1 cellular context compared by ENCODE assay signal in the genomic region with DNA sequence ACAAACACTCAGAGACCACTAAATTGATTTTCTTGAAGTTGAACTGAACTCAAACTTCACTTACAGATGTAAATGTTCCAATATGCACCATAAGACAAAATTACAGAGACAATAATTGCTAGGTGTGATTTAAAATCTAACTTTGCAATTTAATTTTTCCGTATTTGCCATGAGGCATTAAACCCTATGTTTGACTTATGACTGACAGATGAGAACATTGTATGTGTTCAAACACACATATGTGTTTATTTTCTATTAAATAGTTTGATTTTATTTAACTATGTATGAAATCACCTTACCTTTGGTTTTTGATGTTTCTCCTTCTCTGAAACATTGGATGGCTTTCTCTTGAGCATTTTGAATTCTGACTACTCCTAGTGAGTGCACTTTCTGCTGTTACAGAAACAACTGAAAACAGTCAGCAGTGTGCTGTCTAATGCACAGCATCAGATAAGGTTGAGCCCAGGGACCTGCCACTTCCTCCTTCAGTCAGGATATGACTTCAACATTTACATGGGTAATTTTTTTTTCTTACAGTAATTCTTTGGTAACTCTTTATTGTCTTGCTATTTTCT.
TF ChIP-seq lines count a peak whose summit lies in the region.

A gene (minus strand): TSS at position 410 of the 575 bp plus-strand sequence. CDS start 54 bp downstream, at position 356.

TF ChIP-seq in K562, 482 proteins besides CTCF, POLR2A, EP300 and RAD21 (continued from another document and continues in another):
- TF ChIP-seq, protein P1, sequence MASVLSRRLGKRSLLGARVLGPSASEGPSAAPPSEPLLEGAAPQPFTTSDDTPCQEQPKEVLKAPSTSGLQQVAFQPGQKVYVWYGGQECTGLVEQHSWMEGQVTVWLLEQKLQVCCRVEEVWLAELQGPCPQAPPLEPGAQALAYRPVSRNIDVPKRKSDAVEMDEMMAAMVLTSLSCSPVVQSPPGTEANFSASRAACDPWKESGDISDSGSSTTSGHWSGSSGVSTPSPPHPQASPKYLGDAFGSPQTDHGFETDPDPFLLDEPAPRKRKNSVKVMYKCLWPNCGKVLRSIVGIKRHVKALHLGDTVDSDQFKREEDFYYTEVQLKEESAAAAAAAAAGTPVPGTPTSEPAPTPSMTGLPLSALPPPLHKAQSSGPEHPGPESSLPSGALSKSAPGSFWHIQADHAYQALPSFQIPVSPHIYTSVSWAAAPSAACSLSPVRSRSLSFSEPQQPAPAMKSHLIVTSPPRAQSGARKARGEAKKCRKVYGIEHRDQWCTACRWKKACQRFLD (CRISPR knock-in tag; IDR thresholded peaks at IDR 0.05) = no peak
- TF ChIP-seq ZNF143 (CRISPR knock-in tag; IDR thresholded peaks at IDR 0.05) (no peak), ZNF224 (CRISPR knock-in tag; IDR thresholded peaks at IDR 0.05) (no peak), DPF2 (IDR thresholded peaks at IDR 0.05) (peak; percentile 87), ZFP36 (IDR thresholded peaks at IDR 0.05; ENCODE audit: low read depth, low read length, partially characterized antibody) (peak; percentile 32), MAFK (IDR thresholded peaks at IDR 0.05; ENCODE audit: low read length) (no peak; the same call in 1 of the 2 replicates), RCOR1 (IDR thresholded peaks at IDR 0.05; ENCODE audit: borderline replicate concordance in 1 of 2, low read depth in 2 of 2, low read length in 2 of 2) (peak in 1 of 2 experiments; percentile 67; a peak in 1 of 4 replicates), NR2C2 (CRISPR knock-in tag; IDR thresholded peaks at IDR 0.05) (no peak), NR2C2 (tag; IDR thresholded peaks at IDR 0.05) (0 out of 2 replicates have a peak, but pooled peaks have one; percentile 38), PRPF4 (IDR thresholded peaks at IDR 0.05; ENCODE audit: insufficient read depth, low read depth, low read length, poor library complexity, severe bottlenecking) (no peak), TEAD4 (IDR thresholded peaks at IDR 0.05; ENCODE audit: low read length) (peak; percentile 71), TEAD4 (CRISPR knock-in tag; IDR thresholded peaks at IDR 0.05; ENCODE audit: borderline replicate concordance) (no peak), ZNF766 (CRISPR knock-in tag; conservative IDR thresholded peaks at IDR 0.05) (0 out of 2 replicates have a peak, but pooled peaks have one; percentile 48), MAFG (tag; conservative IDR thresholded peaks at IDR 0.05) (peak; percentile 58), ZNF24 (IDR thresholded peaks at IDR 0.05) (no peak), E2F3 (CRISPR knock-in tag; IDR thresholded peaks at IDR 0.05) (no peak), ZNF384 (IDR thresholded peaks at IDR 0.05; ENCODE audit: low read depth, low read length) (peak; percentile 90), ETV1 (tag; conservative IDR thresholded peaks at IDR 0.05; ENCODE audit: low read depth) (peak; percentile 86), THRAP3 (IDR thresholded peaks at IDR 0.05; ENCODE audit: borderline replicate concordance) (peak; percentile 74; the same call in 1 of the 2 replicates), CEBPB (tag; IDR thresholded peaks at IDR 0.05) (no peak), SMARCE1 (IDR thresholded peaks at IDR 0.05) (peak; percentile 77), NBN (IDR thresholded peaks at IDR 0.05; ENCODE audit: low read depth) (peak; percentile 57; the same call in 1 of the 2 replicates)
- TF ChIP-seq, protein P2, sequence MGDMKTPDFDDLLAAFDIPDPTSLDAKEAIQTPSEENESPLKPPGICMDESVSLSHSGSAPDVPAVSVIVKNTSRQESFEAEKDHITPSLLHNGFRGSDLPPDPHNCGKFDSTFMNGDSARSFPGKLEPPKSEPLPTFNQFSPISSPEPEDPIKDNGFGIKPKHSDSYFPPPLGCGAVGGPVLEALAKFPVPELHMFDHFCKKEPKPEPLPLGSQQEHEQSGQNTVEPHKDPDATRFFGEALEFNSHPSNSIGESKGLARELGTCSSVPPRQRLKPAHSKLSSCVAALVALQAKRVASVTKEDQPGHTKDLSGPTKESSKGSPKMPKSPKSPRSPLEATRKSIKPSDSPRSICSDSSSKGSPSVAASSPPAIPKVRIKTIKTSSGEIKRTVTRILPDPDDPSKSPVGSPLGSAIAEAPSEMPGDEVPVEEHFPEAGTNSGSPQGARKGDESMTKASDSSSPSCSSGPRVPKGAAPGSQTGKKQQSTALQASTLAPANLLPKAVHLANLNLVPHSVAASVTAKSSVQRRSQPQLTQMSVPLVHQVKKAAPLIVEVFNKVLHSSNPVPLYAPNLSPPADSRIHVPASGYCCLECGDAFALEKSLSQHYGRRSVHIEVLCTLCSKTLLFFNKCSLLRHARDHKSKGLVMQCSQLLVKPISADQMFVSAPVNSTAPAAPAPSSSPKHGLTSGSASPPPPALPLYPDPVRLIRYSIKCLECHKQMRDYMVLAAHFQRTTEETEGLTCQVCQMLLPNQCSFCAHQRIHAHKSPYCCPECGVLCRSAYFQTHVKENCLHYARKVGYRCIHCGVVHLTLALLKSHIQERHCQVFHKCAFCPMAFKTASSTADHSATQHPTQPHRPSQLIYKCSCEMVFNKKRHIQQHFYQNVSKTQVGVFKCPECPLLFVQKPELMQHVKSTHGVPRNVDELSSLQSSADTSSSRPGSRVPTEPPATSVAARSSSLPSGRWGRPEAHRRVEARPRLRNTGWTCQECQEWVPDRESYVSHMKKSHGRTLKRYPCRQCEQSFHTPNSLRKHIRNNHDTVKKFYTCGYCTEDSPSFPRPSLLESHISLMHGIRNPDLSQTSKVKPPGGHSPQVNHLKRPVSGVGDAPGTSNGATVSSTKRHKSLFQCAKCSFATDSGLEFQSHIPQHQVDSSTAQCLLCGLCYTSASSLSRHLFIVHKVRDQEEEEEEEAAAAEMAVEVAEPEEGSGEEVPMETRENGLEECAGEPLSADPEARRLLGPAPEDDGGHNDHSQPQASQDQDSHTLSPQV (IDR thresholded peaks at IDR 0.05) = peak; percentile 57
- TF ChIP-seq, protein P3, sequence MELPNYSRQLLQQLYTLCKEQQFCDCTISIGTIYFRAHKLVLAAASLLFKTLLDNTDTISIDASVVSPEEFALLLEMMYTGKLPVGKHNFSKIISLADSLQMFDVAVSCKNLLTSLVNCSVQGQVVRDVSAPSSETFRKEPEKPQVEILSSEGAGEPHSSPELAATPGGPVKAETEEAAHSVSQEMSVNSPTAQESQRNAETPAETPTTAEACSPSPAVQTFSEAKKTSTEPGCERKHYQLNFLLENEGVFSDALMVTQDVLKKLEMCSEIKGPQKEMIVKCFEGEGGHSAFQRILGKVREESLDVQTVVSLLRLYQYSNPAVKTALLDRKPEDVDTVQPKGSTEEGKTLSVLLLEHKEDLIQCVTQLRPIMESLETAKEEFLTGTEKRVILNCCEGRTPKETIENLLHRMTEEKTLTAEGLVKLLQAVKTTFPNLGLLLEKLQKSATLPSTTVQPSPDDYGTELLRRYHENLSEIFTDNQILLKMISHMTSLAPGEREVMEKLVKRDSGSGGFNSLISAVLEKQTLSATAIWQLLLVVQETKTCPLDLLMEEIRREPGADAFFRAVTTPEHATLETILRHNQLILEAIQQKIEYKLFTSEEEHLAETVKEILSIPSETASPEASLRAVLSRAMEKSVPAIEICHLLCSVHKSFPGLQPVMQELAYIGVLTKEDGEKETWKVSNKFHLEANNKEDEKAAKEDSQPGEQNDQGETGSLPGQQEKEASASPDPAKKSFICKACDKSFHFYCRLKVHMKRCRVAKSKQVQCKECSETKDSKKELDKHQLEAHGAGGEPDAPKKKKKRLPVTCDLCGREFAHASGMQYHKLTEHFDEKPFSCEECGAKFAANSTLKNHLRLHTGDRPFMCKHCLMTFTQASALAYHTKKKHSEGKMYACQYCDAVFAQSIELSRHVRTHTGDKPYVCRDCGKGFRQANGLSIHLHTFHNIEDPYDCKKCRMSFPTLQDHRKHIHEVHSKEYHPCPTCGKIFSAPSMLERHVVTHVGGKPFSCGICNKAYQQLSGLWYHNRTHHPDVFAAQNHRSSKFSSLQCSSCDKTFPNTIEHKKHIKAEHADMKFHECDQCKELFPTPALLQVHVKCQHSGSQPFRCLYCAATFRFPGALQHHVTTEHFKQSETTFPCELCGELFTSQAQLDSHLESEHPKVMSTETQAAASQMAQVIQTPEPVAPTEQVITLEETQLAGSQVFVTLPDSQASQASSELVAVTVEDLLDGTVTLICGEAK (IDR thresholded peaks at IDR 0.05) = peak; percentile 76
- TF ChIP-seq, protein P3 (CRISPR knock-in tag; IDR thresholded peaks at IDR 0.05) = no peak
- TF ChIP-seq, protein P4, sequence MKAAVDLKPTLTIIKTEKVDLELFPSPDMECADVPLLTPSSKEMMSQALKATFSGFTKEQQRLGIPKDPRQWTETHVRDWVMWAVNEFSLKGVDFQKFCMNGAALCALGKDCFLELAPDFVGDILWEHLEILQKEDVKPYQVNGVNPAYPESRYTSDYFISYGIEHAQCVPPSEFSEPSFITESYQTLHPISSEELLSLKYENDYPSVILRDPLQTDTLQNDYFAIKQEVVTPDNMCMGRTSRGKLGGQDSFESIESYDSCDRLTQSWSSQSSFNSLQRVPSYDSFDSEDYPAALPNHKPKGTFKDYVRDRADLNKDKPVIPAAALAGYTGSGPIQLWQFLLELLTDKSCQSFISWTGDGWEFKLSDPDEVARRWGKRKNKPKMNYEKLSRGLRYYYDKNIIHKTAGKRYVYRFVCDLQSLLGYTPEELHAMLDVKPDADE (conservative IDR thresholded peaks at IDR 0.05; ENCODE audit: control insufficient read depth, low read depth, low read length) = no peak
- TF ChIP-seq, protein P5, sequence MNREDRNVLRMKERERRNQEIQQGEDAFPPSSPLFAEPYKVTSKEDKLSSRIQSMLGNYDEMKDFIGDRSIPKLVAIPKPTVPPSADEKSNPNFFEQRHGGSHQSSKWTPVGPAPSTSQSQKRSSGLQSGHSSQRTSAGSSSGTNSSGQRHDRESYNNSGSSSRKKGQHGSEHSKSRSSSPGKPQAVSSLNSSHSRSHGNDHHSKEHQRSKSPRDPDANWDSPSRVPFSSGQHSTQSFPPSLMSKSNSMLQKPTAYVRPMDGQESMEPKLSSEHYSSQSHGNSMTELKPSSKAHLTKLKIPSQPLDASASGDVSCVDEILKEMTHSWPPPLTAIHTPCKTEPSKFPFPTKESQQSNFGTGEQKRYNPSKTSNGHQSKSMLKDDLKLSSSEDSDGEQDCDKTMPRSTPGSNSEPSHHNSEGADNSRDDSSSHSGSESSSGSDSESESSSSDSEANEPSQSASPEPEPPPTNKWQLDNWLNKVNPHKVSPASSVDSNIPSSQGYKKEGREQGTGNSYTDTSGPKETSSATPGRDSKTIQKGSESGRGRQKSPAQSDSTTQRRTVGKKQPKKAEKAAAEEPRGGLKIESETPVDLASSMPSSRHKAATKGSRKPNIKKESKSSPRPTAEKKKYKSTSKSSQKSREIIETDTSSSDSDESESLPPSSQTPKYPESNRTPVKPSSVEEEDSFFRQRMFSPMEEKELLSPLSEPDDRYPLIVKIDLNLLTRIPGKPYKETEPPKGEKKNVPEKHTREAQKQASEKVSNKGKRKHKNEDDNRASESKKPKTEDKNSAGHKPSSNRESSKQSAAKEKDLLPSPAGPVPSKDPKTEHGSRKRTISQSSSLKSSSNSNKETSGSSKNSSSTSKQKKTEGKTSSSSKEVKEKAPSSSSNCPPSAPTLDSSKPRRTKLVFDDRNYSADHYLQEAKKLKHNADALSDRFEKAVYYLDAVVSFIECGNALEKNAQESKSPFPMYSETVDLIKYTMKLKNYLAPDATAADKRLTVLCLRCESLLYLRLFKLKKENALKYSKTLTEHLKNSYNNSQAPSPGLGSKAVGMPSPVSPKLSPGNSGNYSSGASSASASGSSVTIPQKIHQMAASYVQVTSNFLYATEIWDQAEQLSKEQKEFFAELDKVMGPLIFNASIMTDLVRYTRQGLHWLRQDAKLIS (CRISPR knock-in tag; IDR thresholded peaks at IDR 0.05) = 0 out of 2 replicates have a peak, but pooled peaks have one; percentile 58
- TF ChIP-seq, protein P6, sequence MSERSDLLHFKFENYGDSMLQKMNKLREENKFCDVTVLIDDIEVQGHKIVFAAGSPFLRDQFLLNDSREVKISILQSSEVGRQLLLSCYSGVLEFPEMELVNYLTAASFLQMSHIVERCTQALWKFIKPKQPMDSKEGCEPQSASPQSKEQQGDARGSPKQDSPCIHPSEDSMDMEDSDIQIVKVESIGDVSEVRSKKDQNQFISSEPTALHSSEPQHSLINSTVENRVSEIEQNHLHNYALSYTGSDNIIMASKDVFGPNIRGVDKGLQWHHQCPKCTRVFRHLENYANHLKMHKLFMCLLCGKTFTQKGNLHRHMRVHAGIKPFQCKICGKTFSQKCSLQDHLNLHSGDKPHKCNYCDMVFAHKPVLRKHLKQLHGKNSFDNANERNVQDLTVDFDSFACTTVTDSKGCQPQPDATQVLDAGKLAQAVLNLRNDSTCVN (CRISPR knock-in tag; IDR thresholded peaks at IDR 0.05) = no peak
- TF ChIP-seq, protein P7, sequence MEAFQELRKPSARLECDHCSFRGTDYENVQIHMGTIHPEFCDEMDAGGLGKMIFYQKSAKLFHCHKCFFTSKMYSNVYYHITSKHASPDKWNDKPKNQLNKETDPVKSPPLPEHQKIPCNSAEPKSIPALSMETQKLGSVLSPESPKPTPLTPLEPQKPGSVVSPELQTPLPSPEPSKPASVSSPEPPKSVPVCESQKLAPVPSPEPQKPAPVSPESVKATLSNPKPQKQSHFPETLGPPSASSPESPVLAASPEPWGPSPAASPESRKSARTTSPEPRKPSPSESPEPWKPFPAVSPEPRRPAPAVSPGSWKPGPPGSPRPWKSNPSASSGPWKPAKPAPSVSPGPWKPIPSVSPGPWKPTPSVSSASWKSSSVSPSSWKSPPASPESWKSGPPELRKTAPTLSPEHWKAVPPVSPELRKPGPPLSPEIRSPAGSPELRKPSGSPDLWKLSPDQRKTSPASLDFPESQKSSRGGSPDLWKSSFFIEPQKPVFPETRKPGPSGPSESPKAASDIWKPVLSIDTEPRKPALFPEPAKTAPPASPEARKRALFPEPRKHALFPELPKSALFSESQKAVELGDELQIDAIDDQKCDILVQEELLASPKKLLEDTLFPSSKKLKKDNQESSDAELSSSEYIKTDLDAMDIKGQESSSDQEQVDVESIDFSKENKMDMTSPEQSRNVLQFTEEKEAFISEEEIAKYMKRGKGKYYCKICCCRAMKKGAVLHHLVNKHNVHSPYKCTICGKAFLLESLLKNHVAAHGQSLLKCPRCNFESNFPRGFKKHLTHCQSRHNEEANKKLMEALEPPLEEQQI (IDR thresholded peaks at IDR 0.05) = peak; percentile 93
